22 cellular contexts compared by ENCODE assay signal in genomic region chr18:11757084-11757590, GRCh38.
"Had no signal": no experiment of that assay in that cellular context is flagged by ENCODE, and none has a peak within 500 bp of the region (broad histone marks: within the 10 kb centered on the region; RNA-seq: fewer than 3 reads in every experiment).

No MANE protein-coding gene starts in this region.

- DNase-seq: cortex of kidney; effector CD8-positive, alpha-beta T cell; effector memory CD8-positive, alpha-beta T cell; endodermal cell; erythroblast; foreskin keratinocyte; heart left ventricle; hypothalamus; left cardiac atrium; left lung; left ventricle myocardium superior; lower lobe of right lung; mesenchymal stem cell; mucosa of descending colon; naive B cell; naive thymus-derived CD8-positive, alpha-beta T cell had no signal

- H3K79me2 ChIP-seq: hepatocyte had no signal

- H3K4me1 ChIP-seq: foreskin keratinocyte, lower lobe of right lung had no signal

- H3K9me3 ChIP-seq: gastroesophageal sphincter, heart left ventricle, left lung, lower lobe of right lung, mucosa of descending colon had no signal

- H2AFZ ChIP-seq: hepatocyte had no signal

- H3K27ac ChIP-seq: epithelial cell of prostate, foreskin keratinocyte, gastroesophageal sphincter, heart left ventricle, hepatocyte, left lung, lower lobe of right lung had no signal

- H3K4me2 ChIP-seq: hepatocyte had no signal

- H3K36me3 Mint-ChIP-seq: mesothelial cell of epicardium; naive B cell; naive thymus-derived CD8-positive, alpha-beta T cell had no signal

- H3K36me3 ChIP-seq: gastroesophageal sphincter, heart left ventricle, left lung, lower lobe of right lung had no signal

- H3K4me3 ChIP-seq: gastroesophageal sphincter, heart left ventricle, hepatocyte, left lung, lower lobe of right lung, mucosa of descending colon had no signal

- H3K4me3 Mint-ChIP-seq: dendritic cell treated with granulocyte-macrophage colony-stimulating factor and Interleukin-4, amounts not matched to agents 40 ng/mL and 50 ng/mL, for 4 days; effector memory CD8-positive, alpha-beta T cell; endodermal cell; mesothelial cell of epicardium; naive B cell; naive thymus-derived CD8-positive, alpha-beta T cell had no signal

- ATAC-seq: effector memory CD8-positive, alpha-beta T cell; esophagus mucosa; foreskin keratinocyte; gastroesophageal sphincter; heart left ventricle; left cardiac atrium; left lung; left ventricle myocardium superior; lower lobe of right lung; mucosa of descending colon; naive thymus-derived CD8-positive, alpha-beta T cell had no signal

- H3K27ac Mint-ChIP-seq: dendritic cell treated with granulocyte-macrophage colony-stimulating factor and Interleukin-4, amounts not matched to agents 40 ng/mL and 50 ng/mL, for 4 days; effector memory CD8-positive, alpha-beta T cell; endodermal cell; mesothelial cell of epicardium; naive B cell had no signal
